In genomic region chr13:21465710-21466160, GRCh38 we compare ENCODE assay signal across 1 cellular context.
TF ChIP-seq lines count a peak whose summit lies in the region.

No MANE protein-coding gene starts in this region.

TF ChIP-seq in K562, 482 proteins besides CTCF, POLR2A, EP300 and RAD21 (continued from another document):
- TF ChIP-seq ZBTB33 (CRISPR knock-in tag; IDR thresholded peaks at IDR 0.05) (no peak), ZBTB11 (CRISPR knock-in tag; IDR thresholded peaks at IDR 0.05) (no peak), FOXP4 (CRISPR knock-in tag; IDR thresholded peaks at IDR 0.05; ENCODE audit: borderline replicate concordance) (no peak), ZNF133 (CRISPR knock-in tag; IDR thresholded peaks at IDR 0.05) (no peak), NCOA4 (IDR thresholded peaks at IDR 0.05; ENCODE audit: partially characterized antibody) (no peak), XRCC5 (IDR thresholded peaks at IDR 0.05; ENCODE audit: low read depth, low read length) (no peak), ZNF77 (CRISPR knock-in tag; IDR thresholded peaks at IDR 0.05) (no peak), BCLAF1 (IDR thresholded peaks at IDR 0.05; ENCODE audit: borderline replicate concordance in 1 of 2, control insufficient read depth in 1 of 2, low read depth in 2 of 2, low read length in 1 of 2) (no peak), GTF2A2 (tag; IDR thresholded peaks at IDR 0.05) (no peak), KAT8 (IDR thresholded peaks at IDR 0.05; ENCODE audit: low read depth) (no peak), BDP1 (IDR thresholded peaks at IDR 0.05; ENCODE audit: insufficient read depth, insufficient read length) (no peak), PCBP2 (IDR thresholded peaks at IDR 0.05; ENCODE audit: low read depth, low read length, poor library complexity, severe bottlenecking) (no peak)
